ENCODE assay signal across 1 cellular context in genomic region chr1:247131236-247131635, GRCh38.
TF ChIP-seq lines count a peak whose summit lies in the region.

No MANE protein-coding gene starts in this region.

TF ChIP-seq in H1, 55 proteins besides CTCF, POLR2A, EP300 and RAD21:
- TF ChIP-seq RXRA (IDR thresholded peaks at IDR 0.05; ENCODE audit: insufficient read depth, low read depth, low read length) (no peak), NANOG (IDR thresholded peaks at IDR 0.05; ENCODE audit: insufficient read depth, low read depth, low read length, poor library complexity, severe bottlenecking) (no peak), TBP (IDR thresholded peaks at IDR 0.05; ENCODE audit: low read depth, low read length) (no peak), RFX5 (IDR thresholded peaks at IDR 0.05; ENCODE audit: borderline replicate concordance, low read depth, low read length) (no peak), BRCA1 (IDR thresholded peaks at IDR 0.05; ENCODE audit: low read depth, low read length) (no peak), CTBP2 (IDR thresholded peaks at IDR 0.05; ENCODE audit: borderline replicate concordance, insufficient read depth, insufficient read length, low read length) (no peak), SP2 (IDR thresholded peaks at IDR 0.05; ENCODE audit: low read length) (no peak), E2F6 (IDR thresholded peaks at IDR 0.05) (no peak)
